ENCODE assay signal across 15 cellular contexts in genomic region chr2:96618599-96619283, GRCh38. TPM values are rescaled to one million over a fixed set of nuclear protein-coding genes. Genes with fewer than 3 reads are reported as not detected.
DNase-seq lines count a peak whose midpoint lies in the region; ATAC-seq, FAIRE-seq and TF ChIP-seq lines count a peak whose summit lies in the region.
"Had no signal": no experiment of that assay in that cellular context is flagged by ENCODE, and none has a peak within 500 bp of the region (broad histone marks: within the 10 kb centered on the region; RNA-seq: fewer than 3 reads in every experiment).

No MANE protein-coding gene starts in this region.

- H3K27ac ChIP-seq in mammary epithelial cell (ENCODE audit: insufficient read depth, low read depth, low read length) (no peak overlapping the region), lung (ENCODE audit: low read depth in 1 of 2, low read length in 1 of 2) (peak overlapping the region in 1 of 2 donors; percentile 76), aorta (ENCODE audit: low read depth in 1 of 2, low read length in 2 of 2) (peak overlapping the region in 1 of 2 donors; percentile 69)

- POLR2A ChIA-PET in MCF 10A (lab: Yijun Ruan, JAX): interaction anchor here (0.6 to 4.3 kb wide), 4 partner anchors 16 to 404 kb away, joined by 3 to 29 read pairs (median 4); partner anchors contain the start of gene KANSL3

- no TSS peak for BruUV-seq in MCF 10A (replicated peaks; lab: Mats Ljungman, UMichigan)
- no TSS peak for BruUV-seq in mammary epithelial cell (replicated peaks; lab: Mats Ljungman, UMichigan)

- no peaks in the 10 kb centered on the region for H3K4me1 ChIP-seq in mammary epithelial cell (ENCODE audit: insufficient read depth, low read length)
- H3K4me1 ChIP-seq in lung (ENCODE audit: control insufficient read depth in 2 of 2, insufficient read depth in 2 of 2, low read length in 2 of 2): peaks cover 9 to 10% of the 10 kb centered on the region in 2 donors
- H3K4me1 ChIP-seq in aorta (ENCODE audit: control insufficient read depth in 1 of 2, insufficient read depth in 2 of 2, low read length in 2 of 2): peaks cover 0 to 6% of the 10 kb centered on the region in 2 donors

- H3K27me3 ChIP-seq in mammary epithelial cell (ENCODE audit: insufficient read depth, low read length) (no peaks in the 10 kb centered on the region), lung (ENCODE audit: control insufficient read depth, insufficient read depth) (no peaks in the 10 kb centered on the region), aorta (ENCODE audit: control insufficient read depth in 1 of 2, insufficient read depth in 2 of 2, low read length in 1 of 2) (no peaks in the 10 kb centered on the region)
- H3K27me3 ChIP-seq: stomach had no signal

- no peak for TF ChIP-seq CTCF in MCF 10A (IDR thresholded peaks at IDR 0.05; ENCODE audit: unreplicated experiment)
- no peak for TF ChIP-seq CTCF in mammary epithelial cell (conservative IDR thresholded peaks at IDR 0.05 in 1 of 2, IDR thresholded peaks at IDR 0.05 in 1 of 2; ENCODE audit: extremely low read depth in 1 of 2, insufficient read depth in 1 of 2, low read depth in 1 of 2, low read length in 2 of 2)
- no peak for TF ChIP-seq CTCF in chondrocyte (IDR thresholded peaks at IDR 0.05)
- TF ChIP-seq CTCF in lung (IDR thresholded peaks at IDR 0.05; ENCODE audit: control extremely low read depth, extremely low read depth): no peak

- no peaks in the 10 kb centered on the region for H4K20me1 ChIP-seq in mammary epithelial cell (ENCODE audit: insufficient read depth, low read length)

- no peaks in the 10 kb centered on the region for H3K9me3 Mint-ChIP-seq in MCF 10A (ENCODE audit: unreplicated experiment)
- no peaks in the 10 kb centered on the region for H3K9me3 Mint-ChIP-seq in chondrocyte (ENCODE audit: low read depth)

- ATAC-seq in lung (ENCODE audit: insufficient read depth, low FRiP score) (peak; percentile 30), aorta (ENCODE audit: low FRiP score) (peak; percentile 76), GM19351 (IDR thresholded peaks at IDR 0.05; ENCODE audit: unreplicated experiment) (no peak), HG02759 (IDR thresholded peaks at IDR 0.05; ENCODE audit: unreplicated experiment) (no peak)

- H3K27me3 Mint-ChIP-seq in MCF 10A (ENCODE audit: insufficient read depth, unreplicated experiment) (no peaks in the 10 kb centered on the region), chondrocyte (ENCODE audit: low read depth) (no peaks in the 10 kb centered on the region)

- dilution Hi-C loops in mammary epithelial cell (cut with HindIII; ENCODE audit: low sequenced_read_pairs): loop anchor here (5.0 kb wide), 1 partner anchor 41 kb away; no protein-coding TSS in a partner anchor

- H3K4me3 Mint-ChIP-seq in MCF 10A (ENCODE audit: unreplicated experiment): no peak overlapping the region
- H3K4me3 Mint-ChIP-seq in chondrocyte (ENCODE audit: unreplicated experiment): peak overlapping the region; percentile 42

- H3K27ac Mint-ChIP-seq in MCF 10A (ENCODE audit: low read depth, unreplicated experiment): peak overlapping the region; percentile 92
- peak overlapping the region; percentile 96 for H3K27ac Mint-ChIP-seq in chondrocyte (ENCODE audit: unreplicated experiment)

- peaks cover 39% of the 10 kb centered on the region for H3K36me3 Mint-ChIP-seq in MCF 10A (ENCODE audit: insufficient read depth, unreplicated experiment)
- H3K36me3 Mint-ChIP-seq in chondrocyte (ENCODE audit: low read depth): peaks cover 6% of the 10 kb centered on the region

- intact Hi-C loops in MCF 10A (cut with micrococcal nuclease): loop anchor here (5.0 kb wide), 1 partner anchor 184 kb away; no protein-coding TSS in a partner anchor
- intact Hi-C loops in mammary epithelial cell (cut with micrococcal nuclease): loop anchor here (10.0 kb wide), 1 partner anchor 346 kb away; no protein-coding TSS in a partner anchor
- intact Hi-C loops in aorta (cut with DNase I): no loop called here

- H3K79me2 ChIP-seq in mammary epithelial cell (ENCODE audit: insufficient read depth, low read length): peaks cover 5% of the 10 kb centered on the region

- H3K36me3 ChIP-seq in mammary epithelial cell (ENCODE audit: insufficient read depth, low read length): peaks cover 11% of the 10 kb centered on the region
- H3K36me3 ChIP-seq in lung (ENCODE audit: control insufficient read depth in 2 of 2, insufficient read depth in 2 of 2, low read length in 2 of 2): peaks cover 16 to 23% of the 10 kb centered on the region in 2 donors
- H3K36me3 ChIP-seq in aorta (ENCODE audit: control insufficient read depth in 1 of 2, insufficient read depth in 2 of 2, low read length in 1 of 2): peaks cover 0 to 3% of the 10 kb centered on the region in 2 donors

- 79% methylated on average over 7 of the region's 8 CpGs for WGBS in mammary epithelial cell (ENCODE audit: low coverage, missing lambda C conversion rate)
- 48 to 78% methylated on average over 8 of the region's 8 CpGs for WGBS in lung, 2 donors
- 48 to 61% methylated on average over 8 of the region's 8 CpGs for WGBS in aorta, 2 donors

- H3K9me3 ChIP-seq in mammary epithelial cell (replicated peaks; ENCODE audit: insufficient read depth, low read length) (no peaks in the 10 kb centered on the region), lung (ENCODE audit: control insufficient read depth in 2 of 2, insufficient read depth in 1 of 2, low read length in 1 of 2) (no peaks in the 10 kb centered on the region), aorta (ENCODE audit: control insufficient read depth, low read length) (no peaks in the 10 kb centered on the region)
- H3K9me3 ChIP-seq: stomach had no signal

- in situ Hi-C loops in mammary epithelial cell (cut with MboI; ENCODE audit: low sequenced_read_pairs in 2 of 2): no loop called here

- H3K4me3 ChIP-seq in mammary epithelial cell (replicated peaks in 1 of 3; ENCODE audit: insufficient read depth in 1 of 3, low read depth in 2 of 3, low read length in 3 of 3): no peak overlapping the region
- no peak overlapping the region for H3K4me3 ChIP-seq in lung
- H3K4me3 ChIP-seq in aorta (ENCODE audit: low read length in 2 of 2): no peak overlapping the region
- H3K4me3 ChIP-seq: stomach had no signal

- TF ChIP-seq POLR2A in H54 (IDR thresholded peaks at IDR 0.05; ENCODE audit: low read depth, low read length): no peak

- FAIRE-seq in H54 (lab: Jason Lieb, UNC): no peak

- H3K9ac ChIP-seq in mammary epithelial cell (ENCODE audit: insufficient read depth, low read length): no peak overlapping the region

- DNase-seq in MCF 10A (ENCODE audit: unreplicated experiment) (peak; percentile 31), mammary epithelial cell (no peak), chondrocyte (ENCODE audit: low spot score) (no peak), lung (ENCODE audit: low spot score) (no peak), aorta (peak in 1 of 2 donors; percentile 59), H54 (ENCODE audit: insufficient read length, low spot score) (no peak)
- DNase-seq: NCI-H1092 treated with DMSO at 0.1 percent for 48 hours; NCI-H774; nucleus accumbens; stimulated activated CD4-positive, alpha-beta T cell treated with anti-CD3 and anti-CD28 coated beads, Interleukin-2, amount 100 ng/mL, for 24 hours; stomach had no signal

- H3K4me1 Mint-ChIP-seq in MCF 10A (ENCODE audit: insufficient read depth, unreplicated experiment) (peaks cover 16% of the 10 kb centered on the region), chondrocyte (ENCODE audit: low read depth) (peaks cover 44% of the 10 kb centered on the region)

- CTCF ChIA-PET in MCF 10A (lab: Yijun Ruan, JAX) (interaction anchor here (0.7 to 2.1 kb wide), 3 partner anchors 120 to 145 kb away, joined by 3 to 9 read pairs (median 6); no protein-coding TSS in a partner anchor), mammary epithelial cell (lab: Charles Lee; ENCODE audit: low non-redundant PET) (no interaction called here)

- no peak overlapping the region for H3K4me2 ChIP-seq in mammary epithelial cell (ENCODE audit: insufficient read depth, low read depth, low read length)

- H2AFZ ChIP-seq in mammary epithelial cell (ENCODE audit: low read depth, low read length): no peak overlapping the region

RNA-seq across cellular contexts. Expression of gene KANSL3, which starts 19.4 kb away (rescaled TPM):
- total RNA-seq in MCF 10A (2022): 36.0 and 41.4 TPM in 2 replicates
- 10 to 100 TPM; 33.1 to 36.2 TPM for total RNA-seq in mammary epithelial cell
- 13.8 TPM for polyA plus RNA-seq in mammary epithelial cell
- 73.1 TPM for polyA minus RNA-seq in mammary epithelial cell
- total RNA-seq in chondrocyte: 32.6 to 34.5 TPM (median 34.1 TPM) in 3 replicates
- total RNA-seq in lung: 10 to 100 TPM; 49.1 to 91.4 TPM
- polyA plus RNA-seq in lung: 10 to 100 TPM; 16.7 to 18.2 TPM
- 10 to 100 TPM; 49.9 to 63.0 TPM for total RNA-seq in aorta
- 10 to 100 TPM; 15.4 to 31.6 TPM for polyA plus RNA-seq in aorta

RNA-seq across cellular contexts. Expression of gene FER1L5, which starts 23.8 kb away (rescaled TPM):
- not detected in 2 replicates for total RNA-seq in MCF 10A (2022)
- under 1 TPM; 0.17 to 0.28 TPM for total RNA-seq in mammary epithelial cell
- 0.05 TPM for polyA plus RNA-seq in mammary epithelial cell
- not detected for polyA minus RNA-seq in mammary epithelial cell
- not detected in 3 replicates for total RNA-seq in chondrocyte
- under 1 TPM; 0.64 to 0.77 TPM for total RNA-seq in lung
- polyA plus RNA-seq in lung: under 1 TPM; 0.09 to 0.16 TPM
- under 1 TPM; 0.10 to 0.42 TPM for total RNA-seq in aorta
- under 1 TPM in 1 of 2 donors, not detected in 1; 0.05 TPM for polyA plus RNA-seq in aorta
- total RNA-seq: G401, kidney epithelial cell had no signal

Comparison
In these comparisons a context has a peak if more than half of its experiments do, and no peak if none do; other contexts are left out.
1. ATAC-seq: peak in lung (single experiment) and aorta (single experiment); none in GM19351 (single experiment) and HG02759 (single experiment).
2. intact Hi-C loops: an anchor here in MCF 10A (5.0 kb wide) and mammary epithelial cell (10.0 kb wide); none called in aorta.